9 cellular contexts compared by ENCODE assay signal in genomic region chr20:35791823-35792222, GRCh38. TPM values are rescaled to one million over a fixed set of nuclear protein-coding genes. Genes with fewer than 3 reads are reported as not detected.
DNase-seq lines count a peak whose midpoint lies in the region; ATAC-seq, FAIRE-seq and TF ChIP-seq lines count a peak whose summit lies in the region.
"Had no signal": no experiment of that assay in that cellular context is flagged by ENCODE, and none has a peak within 500 bp of the region (broad histone marks: within the 10 kb centered on the region; RNA-seq: fewer than 3 reads in every experiment).

No MANE protein-coding gene starts in this region.

- H3K27ac ChIP-seq in A549 (peak overlapping the region in 1 of 2 experiments; percentile 61; a peak in 2 of 6 replicates), adrenal gland (peak overlapping the region in 3 of 5 donors; percentile 15 to 57 (median 35)), left lung (peak overlapping the region; percentile 58 to 78)

- no peak for TF ChIP-seq EP300 in A549 (IDR thresholded peaks at IDR 0.05)

- DNase-seq in A549 (ENCODE audit: low read depth in 1 of 2, low spot score in 1 of 2): peak in 1 of 2 experiments; percentile 47
- peak; percentile 85 for DNase-seq in HCEC 1CT
- peak in 4 of 7 donors; percentile 27 to 56 (median 35) for DNase-seq in adrenal gland
- DNase-seq in left lung: no peak
- no peak for DNase-seq in cerebellar nuclear complex (lab: John Stamatoyannopoulos, UW)
- DNase-seq in NCI-H128 (lab: John Stamatoyannopoulos, UW; ENCODE audit: unreplicated experiment): no peak
- DNase-seq in activated CD8-positive, alpha-beta memory T cell treated with anti-CD3 and anti-CD28 coated beads for 24 hours: no peak

- CTCF ChIA-PET in A549 (lab: Yijun Ruan, JAX): interaction anchor here (1.1 kb wide), 1 partner anchor 10 kb away, joined by 4 read pairs; no protein-coding TSS in a partner anchor

- H3K9me3 ChIP-seq in A549: no peaks in the 10 kb centered on the region
- H3K9me3 ChIP-seq in adrenal gland (replicated peaks in 1 of 3): no peaks in the 10 kb centered on the region
- no peaks in the 10 kb centered on the region for H3K9me3 ChIP-seq in left lung

- ATAC-seq in A549: peak; percentile 56 to 75; a peak in 4 of 6 replicates
- peak; percentile 83 for ATAC-seq in left lung
- no peak for ATAC-seq in GM19023 (IDR thresholded peaks at IDR 0.05; ENCODE audit: unreplicated experiment)
- ATAC-seq: Panc1 had no signal

- TF ChIP-seq CTCF in A549 (IDR thresholded peaks at IDR 0.05) (no peak), adrenal gland (IDR thresholded peaks at IDR 0.05) (no peak), left lung (IDR thresholded peaks at IDR 0.05) (no peak)

- intact Hi-C loops in adrenal gland (cut with DNase I): no loop called here
- intact Hi-C loops in left lung (cut with DNase I): no loop called here

- no peak for TF ChIP-seq RAD21 in A549 (conservative IDR thresholded peaks at IDR 0.05 in 1 of 2, IDR thresholded peaks at IDR 0.05 in 1 of 2)

- H3K27me3 ChIP-seq in adrenal gland (no peaks in the 10 kb centered on the region), left lung (no peaks in the 10 kb centered on the region)

- H3K36me3 ChIP-seq in adrenal gland (replicated peaks in 1 of 2): no peaks in the 10 kb centered on the region
- H3K36me3 ChIP-seq in left lung: peaks cover 0 to 5% of the 10 kb centered on the region in 2 donors

- H3K4me1 ChIP-seq in A549 (peaks cover 11% of the 10 kb centered on the region), adrenal gland (replicated peaks in 1 of 2) (peaks cover 4 to 22% of the 10 kb centered on the region in 2 donors), left lung (peaks cover 5 to 28% of the 10 kb centered on the region in 2 donors)

- FAIRE-seq in A549 (lab: Jason Lieb, UNC): no peak

- no peak overlapping the region for H3K4me3 ChIP-seq in A549
- no peak overlapping the region for H3K4me3 ChIP-seq in adrenal gland
- no peak overlapping the region for H3K4me3 ChIP-seq in left lung

- peak overlapping the region; percentile 24 for H3K4me2 ChIP-seq in A549

- 37% methylated on average over 3 of the region's 3 CpGs for WGBS in A549 (ENCODE audit: missing lambda C conversion rate)
- WGBS in adrenal gland, 4 donors: 62 to 67% (median 65%) methylated on average over 3 of the region's 3 CpGs

- TF ChIP-seq POLR2A in A549 (IDR thresholded peaks at IDR 0.05; ENCODE audit: low read length) (no peak), adrenal gland (IDR thresholded peaks at IDR 0.05) (no peak)

- POLR2A ChIA-PET in A549 (lab: Yijun Ruan, JAX): interaction anchor here (0.6 to 1.0 kb wide), 2 partner anchors 20 to 70 kb away, joined by 3 to 4 read pairs; partner anchors contain the start of gene PHF20

TF ChIP-seq in A549, 52 proteins besides CTCF, POLR2A, EP300 and RAD21:
- TF ChIP-seq EHF (CRISPR knock-in tag; IDR thresholded peaks at IDR 0.05) (no peak), ZFP36 (IDR thresholded peaks at IDR 0.05; ENCODE audit: borderline replicate concordance, partially characterized antibody) (no peak)
TF ChIP-seq in A549: peak in this region for 0.

RNA-seq across cellular contexts. Expression of gene PHF20, which starts 20.0 kb away (rescaled TPM):
- polyA plus RNA-seq in A549 (2011; rRNA removed) (27.9 and 32.8 TPM in 2 replicates), A549 (2017; fragmentation: RNase III; extraction: RNeasy Plus Mini Kit Qiagen cat#74134 plus additional on column Dnase treatment) (23.8 to 24.9 TPM (median 24.0 TPM) in 3 replicates), adrenal gland (10 to 100 TPM; 15.0 to 27.8 (median 17.8) TPM)
- 18.6 and 19.1 TPM in 2 replicates for polyA plus RNA-seq in A549 (2012; cell fraction: cytosol; rRNA removed)
- polyA plus RNA-seq in A549 (2012; cell fraction: nucleus; rRNA removed): 19.9 and 33.1 TPM in 2 replicates
- polyA minus RNA-seq in A549 (2011; rRNA and poly(A)+ RNA removed): 30.8 and 40.1 TPM in 2 replicates
- total RNA-seq in adrenal gland (10 to 100 TPM; 17.0 to 45.1 (median 36.8) TPM), left lung (10 to 100 TPM; 31.1 to 41.2 TPM)

RNA-seq across cellular contexts. Expression of gene RBM39, which starts 49.8 kb away (rescaled TPM):
- polyA plus RNA-seq in A549 (2011; rRNA removed) (127 and 264 TPM in 2 replicates), A549 (2017; fragmentation: RNase III; extraction: RNeasy Plus Mini Kit Qiagen cat#74134 plus additional on column Dnase treatment) (199 to 212 TPM (median 201 TPM) in 3 replicates), adrenal gland (100 to 1,000 TPM; 278 to 714 (median 656) TPM)
- polyA plus RNA-seq in A549 (2012; cell fraction: cytosol; rRNA removed): 38.9 and 39.1 TPM in 2 replicates
- polyA plus RNA-seq in A549 (2012; cell fraction: nucleus; rRNA removed): 84.4 and 148 TPM in 2 replicates
- 104 and 116 TPM in 2 replicates for polyA minus RNA-seq in A549 (2011; rRNA and poly(A)+ RNA removed)
- total RNA-seq in adrenal gland (100 to 1,000 TPM; 111 to 335 (median 216) TPM), left lung (100 to 1,000 TPM; 242 to 270 TPM)

Comparison
In these comparisons a context has a peak if more than half of its experiments do, and no peak if none do; other contexts are left out.
1. DNase-seq: peak in HCEC 1CT (single experiment) and adrenal gland (4 of 7); none in left lung (0 of 2), cerebellar nuclear complex (0 of 2), NCI-H128 (single experiment) and activated CD8-positive, alpha-beta memory T cell treated with anti-CD3 and anti-CD28 coated beads for 24 hours (single experiment).